13 cellular contexts compared by ENCODE assay signal in genomic region chr17:977163-977562, GRCh38. TPM values are rescaled to one million over a fixed set of nuclear protein-coding genes. Genes with fewer than 3 reads are reported as not detected.
DNase-seq lines count a peak whose midpoint lies in the region; ATAC-seq and TF ChIP-seq lines count a peak whose summit lies in the region.
"Had no signal": no experiment of that assay in that cellular context is flagged by ENCODE, and none has a peak within 500 bp of the region (broad histone marks: within the 10 kb centered on the region; RNA-seq: fewer than 3 reads in every experiment).

No MANE protein-coding gene starts in this region.

- no peak overlapping the region for H3K14ac ChIP-seq in mesenchymal stem cell (ENCODE audit: low read length in 2 of 2)

- H3K36me3 ChIP-seq in HUES6 (ENCODE audit: control insufficient read depth, insufficient read depth, low read length): no peaks in the 10 kb centered on the region
- H3K36me3 ChIP-seq in mesenchymal stem cell (ENCODE audit: control insufficient read depth in 1 of 2, insufficient read depth in 2 of 2, low read depth in 1 of 2, low read length in 2 of 2): peaks cover 0 to 3% of the 10 kb centered on the region in 2 experiments
- no peaks in the 10 kb centered on the region for H3K36me3 ChIP-seq in transverse colon
- H3K36me3 ChIP-seq: neutrophil had no signal

- no peak overlapping the region for H3K4ac ChIP-seq in mesenchymal stem cell (ENCODE audit: low read depth in 1 of 2, low read length in 2 of 2)

- H3K4me3 Mint-ChIP-seq in activated naive CD4-positive, alpha-beta T cell treated with anti-CD3 and anti-CD28 coated beads, Interleukin-2, amount 10 ng/mL, durations not matched to agents 7 days and 5 days: no peak overlapping the region

- H2AK5ac ChIP-seq in mesenchymal stem cell (ENCODE audit: low read length, severe bottlenecking): no peak overlapping the region

- H3K9me3 ChIP-seq in HUES6 (ENCODE audit: control insufficient read depth, insufficient read depth, low read depth, low read length): no peaks in the 10 kb centered on the region
- H3K9me3 ChIP-seq in mesenchymal stem cell (ENCODE audit: control insufficient read depth, low read length): no peaks in the 10 kb centered on the region
- no peaks in the 10 kb centered on the region for H3K9me3 ChIP-seq in transverse colon
- H3K9me3 ChIP-seq: neutrophil had no signal

- H3K27ac ChIP-seq in HUES6 (ENCODE audit: low read depth, low read length) (peak overlapping the region; percentile 45; the same call in 1 of the 2 replicates), mesenchymal stem cell (ENCODE audit: low read length, poor library complexity, severe bottlenecking) (no peak overlapping the region), transverse colon (peak overlapping the region; percentile 80 to 91 (median 90))
- H3K27ac ChIP-seq: neutrophil had no signal

- no peak overlapping the region for H2BK120ac ChIP-seq in mesenchymal stem cell (ENCODE audit: low read depth, low read length)

- no peak overlapping the region for H4K8ac ChIP-seq in mesenchymal stem cell (ENCODE audit: low read length)

- peak overlapping the region; percentile 97 for H3K9ac ChIP-seq in HUES6 (ENCODE audit: low read length)
- no peak overlapping the region for H3K9ac ChIP-seq in mesenchymal stem cell (ENCODE audit: low read length)

- H3K18ac ChIP-seq in mesenchymal stem cell (ENCODE audit: low read depth in 1 of 2, low read length in 2 of 2): peak overlapping the region in 1 of 2 experiments; percentile 34

- in situ Hi-C loops in transverse colon (cut with MboI; ENCODE audit: low pct_ligation_motif_present in 1 of 4, low pct_unique_long_range_greater_than_20kb in 1 of 4, low sequenced_read_pairs in 3 of 4) (no loop called here), GM13977 (cut with MboI; ENCODE audit: low pct_unique_long_range_greater_than_20kb, low sequenced_read_pairs, unreplicated experiment) (no loop called here)

- no peak for ATAC-seq in GM19452 (IDR thresholded peaks at IDR 0.05; ENCODE audit: unreplicated experiment)

- no peak overlapping the region for H3K27ac Mint-ChIP-seq in activated naive CD4-positive, alpha-beta T cell treated with anti-CD3 and anti-CD28 coated beads, Interleukin-2, amount 10 ng/mL, durations not matched to agents 7 days and 5 days

- no peak overlapping the region for H2BK15ac ChIP-seq in mesenchymal stem cell (ENCODE audit: low read depth, poor library complexity, severe bottlenecking)

- H3K4me2 ChIP-seq in mesenchymal stem cell (ENCODE audit: low read length, poor library complexity, severe bottlenecking): peak overlapping the region; percentile 45

- no peak for TF ChIP-seq CTCF in transverse colon (IDR thresholded peaks at IDR 0.05)
- no peak for TF ChIP-seq CTCF in GM13977 (IDR thresholded peaks at IDR 0.05; ENCODE audit: extremely low read depth, insufficient read depth, missing control alignments)

- H3K27me3 Mint-ChIP-seq in activated naive CD4-positive, alpha-beta T cell treated with anti-CD3 and anti-CD28 coated beads, Interleukin-2, amount 10 ng/mL, durations not matched to agents 7 days and 5 days: peaks cover 52% of the 10 kb centered on the region

- no peak overlapping the region for H4K91ac ChIP-seq in mesenchymal stem cell (ENCODE audit: low read length)

- intact Hi-C loops in transverse colon (cut with DNase I; ENCODE audit: low total_unique reads): loop anchor here (10.0 kb wide), 2 partner anchors 62 to 92 kb away; no protein-coding TSS in a partner anchor

- H2AFZ ChIP-seq in mesenchymal stem cell (ENCODE audit: low read depth, low read length): no peak overlapping the region

- no peak overlapping the region for H2BK12ac ChIP-seq in mesenchymal stem cell (ENCODE audit: low read length in 2 of 2)

- H3K36me3 Mint-ChIP-seq in activated naive CD4-positive, alpha-beta T cell treated with anti-CD3 and anti-CD28 coated beads, Interleukin-2, amount 10 ng/mL, durations not matched to agents 7 days and 5 days: no peaks in the 10 kb centered on the region

- WGBS in mesenchymal stem cell: 64% methylated on average over 7 of the region's 7 CpGs
- 68 to 71% methylated on average over 7 of the region's 7 CpGs for WGBS in transverse colon (ENCODE audit: low coverage in 1 of 2), 2 donors

- CTCF ChIA-PET in activated naive CD4-positive, alpha-beta T cell treated with anti-CD3 and anti-CD28 coated beads, Interleukin-2, amount 10 ng/mL, durations not matched to agents 7 days and 5 days (lab: Charles Lee): no interaction called here

- H3K4me1 ChIP-seq in HUES6 (ENCODE audit: control insufficient read depth, insufficient read depth, low read length) (peaks cover 30% of the 10 kb centered on the region), mesenchymal stem cell (ENCODE audit: control insufficient read depth, insufficient read depth, low read depth, low read length) (peaks cover 14% of the 10 kb centered on the region), transverse colon (peaks cover 0 to 37% (median 20%) of the 10 kb centered on the region in 4 donors)

- H3K4me3 ChIP-seq in HUES6 (ENCODE audit: low read depth, low read length) (peak overlapping the region; percentile 83), mesenchymal stem cell (ENCODE audit: insufficient read depth in 1 of 2, low read depth in 1 of 2, low read length in 2 of 2) (no peak overlapping the region), transverse colon (peak overlapping the region in 1 of 4 donors; percentile 84)

- H3K9me3 Mint-ChIP-seq in activated naive CD4-positive, alpha-beta T cell treated with anti-CD3 and anti-CD28 coated beads, Interleukin-2, amount 10 ng/mL, durations not matched to agents 7 days and 5 days: no peaks in the 10 kb centered on the region

- DNase-seq in dermis blood vessel endothelial cell: peak; percentile 34
- no peak for DNase-seq in mesenchymal stem cell
- DNase-seq in transverse colon: no peak
- DNase-seq in activated naive CD4-positive, alpha-beta T cell treated with anti-CD3 and anti-CD28 coated beads, Interleukin-2, amount 10 ng/mL, durations not matched to agents 7 days and 5 days: no peak
- no peak for DNase-seq in GM13977 (ENCODE audit: low spot score)
- DNase-seq: activated T-cell treated with anti-CD3 and anti-CD28 coated beads for 4 hours; amygdala; Karpas-422; RPMI8226; stimulated activated naive CD4-positive, alpha-beta T cell had no signal

- peaks cover 18% of the 10 kb centered on the region for H3K4me1 Mint-ChIP-seq in activated naive CD4-positive, alpha-beta T cell treated with anti-CD3 and anti-CD28 coated beads, Interleukin-2, amount 10 ng/mL, durations not matched to agents 7 days and 5 days

- no peaks in the 10 kb centered on the region for H3K27me3 ChIP-seq in HUES6 (ENCODE audit: control insufficient read depth, insufficient read depth, low read length)
- peaks cover 0 to 20% of the 10 kb centered on the region in 2 experiments for H3K27me3 ChIP-seq in mesenchymal stem cell (ENCODE audit: control insufficient read depth in 1 of 2, insufficient read depth in 1 of 2, low read length in 2 of 2)
- peaks cover 34% of the 10 kb centered on the region for H3K27me3 ChIP-seq in transverse colon

- no peak overlapping the region for H3K23ac ChIP-seq in mesenchymal stem cell (ENCODE audit: low read length in 2 of 2)

- H2BK5ac ChIP-seq in mesenchymal stem cell (ENCODE audit: low read depth, low read length, poor library complexity, severe bottlenecking): no peak overlapping the region

- peaks cover 4% of the 10 kb centered on the region for H3K79me1 ChIP-seq in mesenchymal stem cell (replicated peaks; ENCODE audit: low read length, poor library complexity, severe bottlenecking)

- no peak for TF ChIP-seq POLR2A in transverse colon (IDR thresholded peaks at IDR 0.05)

- no peak for TF ChIP-seq EP300 in transverse colon (IDR thresholded peaks at IDR 0.05; ENCODE audit: low read depth)

RNA-seq across cellular contexts. Expression of gene NXN, which starts 2.4 kb away (rescaled TPM):
- 123 and 138 TPM in 2 replicates for total RNA-seq in dermis blood vessel endothelial cell
- polyA plus RNA-seq in mesenchymal stem cell (2013, experiment 1 of 2): 83.3 TPM
- polyA plus RNA-seq in mesenchymal stem cell (2013, experiment 2 of 2): 82.4 TPM
- 100 to 1,000 TPM in 1 of 4 donors, 10 to 100 TPM in 3; 10.6 to 222 (median 13.8) TPM for total RNA-seq in transverse colon

RNA-seq across cellular contexts. Expression of gene TIMM22, which starts 19.8 kb away (rescaled TPM):
- total RNA-seq in dermis blood vessel endothelial cell: 22.3 and 22.4 TPM in 2 replicates
- 14.9 TPM for polyA plus RNA-seq in mesenchymal stem cell (2013, experiment 1 of 2)
- polyA plus RNA-seq in mesenchymal stem cell (2013, experiment 2 of 2): 15.8 TPM
- total RNA-seq in transverse colon: 10 to 100 TPM; 10.5 to 17.6 (median 12.1) TPM
